In genomic region chr6:28923318-28924102, GRCh38 we compare ENCODE assay signal across 8 cellular contexts. TPM values are rescaled to one million over a fixed set of nuclear protein-coding genes. Genes with fewer than 3 reads are reported as not detected.
DNase-seq lines count a peak whose midpoint lies in the region; ATAC-seq, FAIRE-seq and TF ChIP-seq lines count a peak whose summit lies in the region.

Gene TRIM27, minus strand, starts transcription at chr6:28923985. Its CDS starts 353 bp downstream, at chr6:28923632.

- DNase-seq in COLO829 (ENCODE audit: low spot score) = peak; percentile 91
- peak; percentile 76 for DNase-seq in NOMO-1 treated with DMSO at 0.1 percent for 48 hours (lab: John Stamatoyannopoulos, UW; ENCODE audit: unreplicated experiment)
- DNase-seq in activated CD8-positive, alpha-beta memory T cell treated with anti-CD3 and anti-CD28 coated beads, Interleukin-2, amount 50 U/mL, for 48 hours = peak; percentile 91
- peak; percentile 85 for DNase-seq in endothelial cell of umbilical vein (ENCODE audit: low read depth, low spot score)
- peak; percentile 93 for DNase-seq in midbrain (lab: John Stamatoyannopoulos, UW)
- DNase-seq in stimulated activated CD8-positive, alpha-beta memory T cell treated with anti-CD3 and anti-CD28 coated beads, Interleukin-4, amount 100 ng/mL, for 1 hour (ENCODE audit: low read depth in 2 of 2, low spot score in 1 of 2) = peak; percentile 54 to 62

- intact Hi-C loops in endothelial cell of umbilical vein (cut with micrococcal nuclease) = loop anchor here (1.0 to 2.0 kb wide), 5 partner anchors 17 to 237 kb away; no protein-coding TSS in a partner anchor

- H3K36me3 ChIP-seq in endothelial cell of umbilical vein (ENCODE audit: control insufficient read depth in 2 of 2, extremely low read depth in 1 of 2, insufficient read depth in 2 of 2, low read length in 2 of 2) = peaks cover 13 to 16% of the 10 kb centered on the region in 2 experiments

- no peak for TF ChIP-seq CTCF in endothelial cell of umbilical vein (IDR thresholded peaks at IDR 0.05; ENCODE audit: extremely low read depth in 1 of 2, insufficient read depth in 1 of 2, low read depth in 1 of 2, low read length in 2 of 2)

- no peaks in the 10 kb centered on the region for H3K9me3 ChIP-seq in endothelial cell of umbilical vein (replicated peaks; ENCODE audit: control insufficient read depth, insufficient read depth, low read length)

- H3K4me1 ChIP-seq in endothelial cell of umbilical vein (ENCODE audit: control insufficient read depth, extremely low read depth, insufficient read depth, low read length) = peaks cover 18% of the 10 kb centered on the region

- H3K4me2 ChIP-seq in endothelial cell of umbilical vein (ENCODE audit: insufficient read depth, low read length) = peak within 1 kb of the TSS; percentile 77

- peak; percentile 95 for TF ChIP-seq POLR2A in endothelial cell of umbilical vein (IDR thresholded peaks at IDR 0.05; ENCODE audit: low read depth, low read length)

- TSS peak; percentile 86 for BruUV-seq in endothelial cell of umbilical vein (replicated peaks; lab: Mats Ljungman, UMichigan)

- peak within 1 kb of the TSS; percentile 55 to 90 (median 63) for H3K4me3 ChIP-seq in endothelial cell of umbilical vein (replicated peaks in 1 of 3; ENCODE audit: insufficient read depth in 1 of 3, low read depth in 1 of 3, low read length in 3 of 3)

- peak within 1 kb of the TSS; percentile 68 for H2AFZ ChIP-seq in endothelial cell of umbilical vein (ENCODE audit: low read depth, low read length)

- FAIRE-seq in endothelial cell of umbilical vein (lab: Jason Lieb, UNC) = peak; percentile 91

- H3K9me1 ChIP-seq in endothelial cell of umbilical vein (replicated peaks; ENCODE audit: control insufficient read depth, extremely low read depth, insufficient read depth, low read length) = no peaks in the 10 kb centered on the region

- no peaks in the 10 kb centered on the region for H4K20me1 ChIP-seq in endothelial cell of umbilical vein (replicated peaks; ENCODE audit: control insufficient read depth, extremely low read depth, insufficient read depth, low read length)

- peak within 1 kb of the TSS; percentile 77 for H3K27ac ChIP-seq in endothelial cell of umbilical vein (ENCODE audit: insufficient read depth, low read depth, low read length)

- H3K9ac ChIP-seq in endothelial cell of umbilical vein (replicated peaks; ENCODE audit: extremely low read depth, insufficient read depth, low read length) = peak within 1 kb of the TSS; percentile 78

- H3K79me2 ChIP-seq in endothelial cell of umbilical vein (ENCODE audit: control insufficient read depth, insufficient read depth, low read length) = peaks cover 40% of the 10 kb centered on the region

- CTCF ChIA-PET in endothelial cell of umbilical vein (lab: Charles Lee) = interaction anchor here (0.8 to 3.4 kb wide), 15 partner anchors 8 to 93 kb away, joined by 3 to 19 read pairs (median 4); no protein-coding TSS in a partner anchor

- H3K27me3 ChIP-seq in endothelial cell of umbilical vein (ENCODE audit: control insufficient read depth in 2 of 2, insufficient read depth in 2 of 2, low read length in 2 of 2) = no peaks in the 10 kb centered on the region

- POLR2A ChIA-PET in endothelial cell of umbilical vein (lab: Charles Lee) = interaction anchor here (0.7 to 1.6 kb wide), 6 partner anchors 11 to 62 kb away, joined by 3 to 9 read pairs (median 5); no protein-coding TSS in a partner anchor

- dilution Hi-C loops in endothelial cell of umbilical vein (cut with MboI; ENCODE audit: extremely low pct_ligation_motif_present, low sequenced_read_pairs) = no loop called here

- ATAC-seq in GM19452 (IDR thresholded peaks at IDR 0.05; ENCODE audit: unreplicated experiment) (peak; percentile 87), HG03571 (IDR thresholded peaks at IDR 0.05; ENCODE audit: unreplicated experiment) (peak; percentile 77)

TF ChIP-seq in endothelial cell of umbilical vein, 7 proteins besides CTCF, POLR2A, EP300 and RAD21:
- TF ChIP-seq EZH2 (IDR thresholded peaks at IDR 0.05; ENCODE audit: borderline replicate concordance, low read depth, low read length, severe bottlenecking) (no peak), MYC (IDR thresholded peaks at IDR 0.05; ENCODE audit: low read depth, low read length) (peak; percentile 82), GATA2 (IDR thresholded peaks at IDR 0.05; ENCODE audit: insufficient read depth, insufficient read length, low read depth, low read length) (no peak), FOS (IDR thresholded peaks at IDR 0.05; ENCODE audit: borderline replicate concordance, insufficient read depth, low read length) (no peak), POLR2AphosphoS5 (IDR thresholded peaks at IDR 0.05; ENCODE audit: insufficient read depth, low read depth, low read length) (peak; percentile 98), JUN (IDR thresholded peaks at IDR 0.05; ENCODE audit: borderline replicate concordance, insufficient read depth, insufficient read length, low read depth) (no peak), MAX (IDR thresholded peaks at IDR 0.05; ENCODE audit: insufficient read depth, insufficient read length) (peak; percentile 62)

RNA-seq across cellular contexts. Expression of gene TRIM27, which starts in this region (rescaled TPM):
- 67.5 and 69.2 TPM in 2 replicates for total RNA-seq in endothelial cell of umbilical vein
- 67.1 and 71.9 TPM in 2 replicates for polyA plus RNA-seq in endothelial cell of umbilical vein
- polyA plus RNA-seq in endothelial cell of umbilical vein (2011; cell fraction: cytosol; rRNA removed) = 46.7 and 47.8 TPM in 2 replicates
- 101 and 124 TPM in 2 replicates for polyA plus RNA-seq in endothelial cell of umbilical vein (2011; cell fraction: nucleus; rRNA removed)
- polyA plus RNA-seq in endothelial cell of umbilical vein (2012) = 38.5 and 44.5 TPM in 2 replicates
- 97.6 and 98.7 TPM in 2 replicates for polyA minus RNA-seq in endothelial cell of umbilical vein
- polyA minus RNA-seq in endothelial cell of umbilical vein (2011; cell fraction: cytosol; rRNA and poly(A)+ RNA removed) = 76.8 TPM
- 57.8 and 68.6 TPM in 2 replicates for polyA minus RNA-seq in endothelial cell of umbilical vein (2011; cell fraction: nucleus; rRNA and poly(A)+ RNA removed)

Comparison
In these comparisons a context has a peak if more than half of its experiments do, and no peak if none do; other contexts are left out.
1. Peak in every context shown above with its lines: DNase-seq, ATAC-seq, H3K4me3 ChIP-seq and H3K27ac ChIP-seq.